35 cellular contexts compared by ENCODE assay signal in genomic region chr2:20064421-20064820, GRCh38. TPM values are rescaled to one million over a fixed set of nuclear protein-coding genes. Genes with fewer than 3 reads are reported as not detected.
"Had no signal": no experiment of that assay in that cellular context is flagged by ENCODE, and none has a peak within 500 bp of the region (broad histone marks: within the 10 kb centered on the region; RNA-seq: fewer than 3 reads in every experiment).

No MANE protein-coding gene starts in this region.

- DNase-seq: activated CD4-positive, alpha-beta memory T cell treated with anti-CD3 and anti-CD28 coated beads for 36 hours; activated CD4-positive, alpha-beta T cell treated with anti-CD3 and anti-CD28 coated beads for 48 hours; activated CD8-positive, alpha-beta memory T cell treated with anti-CD3 and anti-CD28 coated beads, Interleukin-2, amount 50 U/mL, for 4 hours; activated gamma-delta T cell; activated naive CD4-positive, alpha-beta T cell treated with anti-CD3 and anti-CD28 coated beads, Interleukin-2, amount 10 ng/mL, durations not matched to agents 7 days and 5 days; activated naive CD8-positive, alpha-beta T cell treated with anti-CD3 and anti-CD28 coated beads, Interleukin-2, amount 10 ng/mL, durations not matched to agents 7 days and 5 days; activated T-cell treated with anti-CD3 and anti-CD28 coated beads, Interleukin-2, amount 50 U/mL, for 1 hour; brain microvascular endothelial cell; central memory CD4-positive, alpha-beta T cell; endodermal cell; gastrocnemius medialis; glutamatergic neuron; left ventricle myocardium inferior; nephron progenitor cell; pancreas; sigmoid colon; small intestine; stimulated activated CD4-positive, alpha-beta T cell treated with anti-CD3 and anti-CD28 coated beads, Interleukin-1b, Interleukin-23, amount 100 ng/mL, for 48 hours; stimulated activated CD4-positive, alpha-beta T cell treated with anti-CD3 and anti-CD28 coated beads, Interleukin-4, amount 100 ng/mL, for 4 hours; stimulated activated CD8-positive, alpha-beta memory T cell treated with anti-CD3 and anti-CD28 coated beads, Interleukin-4, amount 100 ng/mL, for 48 hours; stimulated activated naive CD8-positive, alpha-beta T cell treated with anti-CD3 and anti-CD28 coated beads, Interleukin-15, amount 100 ng/mL, for 72 hours; T-helper 17 cell; T1000; thyroid gland; WERI-Rb-1 had no signal

- H3K27me3 Mint-ChIP-seq: stimulated activated memory B cell treated with anti-CD40 and anti-IgM and Interleukin-4, amounts not matched to agents 10 μg/mL and 1 μg/mL and 100 μg/mL, for 72 hours; stimulated activated naive CD8-positive, alpha-beta T cell treated with anti-CD3 and anti-CD28 coated beads, Interleukin-15, amount 100 ng/mL, for 72 hours had no signal

- H3K36me3 ChIP-seq: brain microvascular endothelial cell, gastrocnemius medialis, left ventricle myocardium inferior, neutrophil, pancreas, prostate gland, sigmoid colon, thyroid gland, WERI-Rb-1 had no signal

- H3K9me3 Mint-ChIP-seq: activated naive CD4-positive, alpha-beta T cell treated with anti-CD3 and anti-CD28 coated beads, Interleukin-2, amount 10 ng/mL, durations not matched to agents 7 days and 5 days; activated naive CD8-positive, alpha-beta T cell treated with anti-CD3 and anti-CD28 coated beads, Interleukin-2, amount 10 ng/mL, durations not matched to agents 7 days and 5 days had no signal

- H3K9me3 ChIP-seq: gastrocnemius medialis, mucosa of descending colon, neutrophil, pancreas, prostate gland, sigmoid colon, thyroid gland had no signal

- H3K27ac ChIP-seq: brain microvascular endothelial cell, gastrocnemius medialis, left ventricle myocardium inferior, neutrophil, pancreas, prostate gland, WERI-Rb-1 had no signal

- H3K4me1 ChIP-seq: pancreas, prostate gland had no signal

- H3K4me3 Mint-ChIP-seq: activated CD4-positive, alpha-beta memory T cell treated with anti-CD3 and anti-CD28 coated beads for 36 hours; activated naive CD4-positive, alpha-beta T cell treated with anti-CD3 and anti-CD28 coated beads, Interleukin-2, amount 10 ng/mL, durations not matched to agents 7 days and 5 days; activated naive CD8-positive, alpha-beta T cell treated with anti-CD3 and anti-CD28 coated beads, Interleukin-2, amount 10 ng/mL, durations not matched to agents 7 days and 5 days; dendritic cell treated with granulocyte-macrophage colony-stimulating factor and Interleukin-4, amounts not matched to agents 40 ng/mL and 50 ng/mL, for 4 days; endodermal cell; nephron progenitor cell; stimulated activated memory B cell treated with anti-CD40 and anti-IgM and Interleukin-4, amounts not matched to agents 10 μg/mL and 1 μg/mL and 100 μg/mL, for 72 hours; stimulated activated naive CD8-positive, alpha-beta T cell treated with anti-CD3 and anti-CD28 coated beads, Interleukin-15, amount 100 ng/mL, for 72 hours; T-helper 17 cell had no signal

- FAIRE-seq: astrocyte, islet of Langerhans, pancreas, small intestine had no signal

- H3K4me1 Mint-ChIP-seq: activated naive CD4-positive, alpha-beta T cell treated with anti-CD3 and anti-CD28 coated beads, Interleukin-2, amount 10 ng/mL, durations not matched to agents 7 days and 5 days; activated naive CD8-positive, alpha-beta T cell treated with anti-CD3 and anti-CD28 coated beads, Interleukin-2, amount 10 ng/mL, durations not matched to agents 7 days and 5 days; endodermal cell; T-helper 17 cell had no signal

- H3K27me3 ChIP-seq: brain microvascular endothelial cell, gastrocnemius medialis, pancreas, sigmoid colon, thyroid gland had no signal

- ATAC-seq: activated CD4-positive, CD25-positive, alpha-beta regulatory T cell treated with anti-CD3 and anti-CD28 coated beads, Interleukin-2, amount 50 U/mL, for 24 hours; gastrocnemius medialis; pancreas; stimulated activated memory B cell treated with anti-CD40 and anti-IgM and Interleukin-4, amounts not matched to agents 10 μg/mL and 1 μg/mL and 100 μg/mL, for 72 hours; stimulated activated naive CD8-positive, alpha-beta T cell treated with anti-CD3 and anti-CD28 coated beads, Interleukin-15, amount 100 ng/mL, for 72 hours; T-helper 17 cell had no signal

- H3K36me3 Mint-ChIP-seq: activated CD4-positive, alpha-beta memory T cell treated with anti-CD3 and anti-CD28 coated beads for 36 hours; activated naive CD4-positive, alpha-beta T cell treated with anti-CD3 and anti-CD28 coated beads, Interleukin-2, amount 10 ng/mL, durations not matched to agents 7 days and 5 days; activated naive CD8-positive, alpha-beta T cell treated with anti-CD3 and anti-CD28 coated beads, Interleukin-2, amount 10 ng/mL, durations not matched to agents 7 days and 5 days; stimulated activated memory B cell treated with anti-CD40 and anti-IgM and Interleukin-4, amounts not matched to agents 10 μg/mL and 1 μg/mL and 100 μg/mL, for 72 hours had no signal

- H3K4me3 ChIP-seq: gastrocnemius medialis, left ventricle myocardium inferior, lung, mucosa of descending colon, pancreas, prostate gland, sigmoid colon, thyroid gland had no signal

- H3K27ac Mint-ChIP-seq: activated CD4-positive, alpha-beta memory T cell treated with anti-CD3 and anti-CD28 coated beads for 36 hours; activated naive CD4-positive, alpha-beta T cell treated with anti-CD3 and anti-CD28 coated beads, Interleukin-2, amount 10 ng/mL, durations not matched to agents 7 days and 5 days; activated naive CD8-positive, alpha-beta T cell treated with anti-CD3 and anti-CD28 coated beads, Interleukin-2, amount 10 ng/mL, durations not matched to agents 7 days and 5 days; dendritic cell treated with granulocyte-macrophage colony-stimulating factor and Interleukin-4, amounts not matched to agents 40 ng/mL and 50 ng/mL, for 4 days; endodermal cell; nephron progenitor cell; stimulated activated memory B cell treated with anti-CD40 and anti-IgM and Interleukin-4, amounts not matched to agents 10 μg/mL and 1 μg/mL and 100 μg/mL, for 72 hours; stimulated activated naive CD8-positive, alpha-beta T cell treated with anti-CD3 and anti-CD28 coated beads, Interleukin-15, amount 100 ng/mL, for 72 hours; T-helper 17 cell had no signal

RNA-seq across cellular contexts. Expression of gene MATN3, which starts 52.0 kb away (rescaled TPM):
- total RNA-seq: activated CD4-positive, alpha-beta memory T cell treated with anti-CD3 and anti-CD28 coated beads for 36 hours; activated CD8-positive, alpha-beta memory T cell treated with anti-CD3 and anti-CD28 coated beads for 36 hours; activated naive CD8-positive, alpha-beta T cell treated with anti-CD3 and anti-CD28 coated beads, Interleukin-2, amount 10 ng/mL, durations not matched to agents 7 days and 5 days; T-helper 17 cell had no signal
